ENCODE assay signal across 21 cellular contexts in genomic region chr14:51041117-51041531, GRCh38. TPM values are rescaled to one million over a fixed set of nuclear protein-coding genes. Genes with fewer than 3 reads are reported as not detected.
A peak's percentile ranks its signal among the peaks of the same experiment; 100 is the strongest.
DNase-seq lines count a peak whose midpoint lies in the region; ATAC-seq, FAIRE-seq and TF ChIP-seq lines count a peak whose summit lies in the region.
"Had no signal": no experiment of that assay in that cellular context is flagged by ENCODE, and none has a peak within 500 bp of the region (broad histone marks: within the 10 kb centered on the region; RNA-seq: fewer than 3 reads in every experiment).

No MANE protein-coding gene starts in this region.

- no peak overlapping the region for H3K4ac ChIP-seq in mesendoderm (ENCODE audit: low read depth, low read length)

- no peak overlapping the region for H4K8ac ChIP-seq in mesendoderm (ENCODE audit: low read depth, low read length)

- no peak overlapping the region for H3K9ac ChIP-seq in HepG2 (ENCODE audit: insufficient read depth, low read depth, low read length)
- H3K9ac ChIP-seq in mesendoderm (ENCODE audit: low read length): no peak overlapping the region
- H3K9ac ChIP-seq: GM23248 had no signal

- ATAC-seq in HepG2 (no peak; the same call in 2 of the 3 replicates), right lobe of liver (no peak), psoas muscle (no peak)
- ATAC-seq in naive thymus-derived CD4-positive, alpha-beta T cell: no peak
- ATAC-seq: HCT116 had no signal

- no peak for TF ChIP-seq POLR2A in HepG2 (IDR thresholded peaks at IDR 0.05; ENCODE audit: insufficient read depth in 1 of 2, low read depth in 2 of 2, low read length in 2 of 2)
- TF ChIP-seq POLR2A in right lobe of liver (IDR thresholded peaks at IDR 0.05): no peak

- POLR2A ChIA-PET in HepG2 (lab: Yijun Ruan, JAX) (no interaction called here), OCI-LY7 (lab: Charles Lee) (interaction anchor here (0.7 to 1.0 kb wide), 2 partner anchors 19 to 23 kb away, joined by 3 read pairs; no protein-coding TSS in a partner anchor)
- POLR2A ChIA-PET in naive thymus-derived CD4-positive, alpha-beta T cell (lab: Charles Lee): no interaction called here

- no peaks in the 10 kb centered on the region for H3K9me3 Mint-ChIP-seq in naive thymus-derived CD4-positive, alpha-beta T cell
- H3K9me3 Mint-ChIP-seq: CD14-positive monocyte had no signal

- H3K18ac ChIP-seq in mesendoderm (ENCODE audit: low read length): no peak overlapping the region

- H2BK5ac ChIP-seq in mesendoderm (ENCODE audit: low read length): no peak overlapping the region

- peaks cover 3% of the 10 kb centered on the region for H3K4me1 ChIP-seq in HepG2 (ENCODE audit: insufficient read depth, low read length)
- H3K4me1 ChIP-seq in right lobe of liver: no peaks in the 10 kb centered on the region
- no peaks in the 10 kb centered on the region for H3K4me1 ChIP-seq in mesendoderm (ENCODE audit: control insufficient read depth, low read depth, low read length)
- H3K4me1 ChIP-seq in naive thymus-derived CD4-positive, alpha-beta T cell (ENCODE audit: control insufficient read depth in 2 of 2, insufficient read depth in 2 of 2, low read length in 2 of 2): no peaks in the 10 kb centered on the region
- no peaks in the 10 kb centered on the region for H3K4me1 ChIP-seq in OCI-LY7 (ENCODE audit: insufficient read depth, low read length, poor library complexity, severe bottlenecking)
- no peaks in the 10 kb centered on the region for H3K4me1 ChIP-seq in psoas muscle
- H3K4me1 ChIP-seq: SJCRH30 had no signal

- TF ChIP-seq RAD21 in HepG2 (CRISPR knock-in tag; IDR thresholded peaks at IDR 0.05): no peak

- 12% methylated on average over 3 of the region's 4 CpGs for WGBS in HepG2 (ENCODE audit: low lambda C conversion rate)
- 20% methylated on average over 1 of the region's 4 CpGs for WGBS in right lobe of liver (ENCODE audit: insufficient coverage, low coverage, low lambda C conversion rate, missing lambda C conversion rate)
- no CpG with 5 or more reads among the region's 4 CpGs for WGBS in mesendoderm (ENCODE audit: extremely low coverage, insufficient coverage, low lambda C conversion rate)
- 51 to 62% (median 56%) methylated on average over 4 of the region's 4 CpGs for WGBS in psoas muscle, 3 donors

- no peak for DNase-seq in HepG2 (ENCODE audit: low spot score)
- DNase-seq in right lobe of liver: no peak
- DNase-seq in caudate nucleus (lab: John Stamatoyannopoulos, UW): peak in 21 of 61 donors; percentile 4 to 72 (median 19)
- peak; percentile 23 for DNase-seq in mesendoderm
- DNase-seq in DMS153 treated with DMSO at 0.1 percent for 48 hours (lab: John Stamatoyannopoulos, UW; ENCODE audit: unreplicated experiment): no peak
- DNase-seq in naive thymus-derived CD4-positive, alpha-beta T cell: no peak
- no peak for DNase-seq in OCI-LY7 (ENCODE audit: low spot score)
- no peak for DNase-seq in psoas muscle
- DNase-seq: 8988T, COR-L47, GM23248, NCI-H1105 treated with DMSO at 0.1 percent for 48 hours, NCI-H1694, NCI-H2081 treated with DMSO at 0.1 percent for 48 hours, NCI-H226, NCI-H524, PC-9, SJCRH30 had no signal

- H3K79me1 ChIP-seq in mesendoderm (ENCODE audit: low read length): no peaks in the 10 kb centered on the region

- no peak overlapping the region for H3K23ac ChIP-seq in mesendoderm (ENCODE audit: low read length)

- H4K5ac ChIP-seq in mesendoderm (ENCODE audit: low read length): no peak overlapping the region

- H3K4me3 Mint-ChIP-seq in naive thymus-derived CD4-positive, alpha-beta T cell: no peak overlapping the region
- H3K4me3 Mint-ChIP-seq: CD14-positive monocyte had no signal

- H3K27me3 Mint-ChIP-seq in naive thymus-derived CD4-positive, alpha-beta T cell: peaks cover 0 to 7% (median 5%) of the 10 kb centered on the region in 5 donors

- no TSS peak for BruUV-seq in HepG2 (replicated peaks; lab: Mats Ljungman, UMichigan)
- no TSS peak for BruUV-seq in OCI-LY7 (replicated peaks; lab: Mats Ljungman, UMichigan)

- no peak overlapping the region for H3K27ac Mint-ChIP-seq in naive thymus-derived CD4-positive, alpha-beta T cell
- H3K27ac Mint-ChIP-seq: CD14-positive monocyte had no signal

- no peaks in the 10 kb centered on the region for H3K9me3 ChIP-seq in HepG2 (ENCODE audit: low read length)
- no peaks in the 10 kb centered on the region for H3K9me3 ChIP-seq in right lobe of liver
- no peaks in the 10 kb centered on the region for H3K9me3 ChIP-seq in naive thymus-derived CD4-positive, alpha-beta T cell (ENCODE audit: control insufficient read depth in 2 of 3, low read length in 3 of 3)
- no peaks in the 10 kb centered on the region for H3K9me3 ChIP-seq in OCI-LY7 (ENCODE audit: low read length)
- no peaks in the 10 kb centered on the region for H3K9me3 ChIP-seq in psoas muscle
- H3K9me3 ChIP-seq: SJCRH30 had no signal

- intact Hi-C loops in HepG2 (cut with micrococcal nuclease; ENCODE audit: unreplicated experiment) (no loop called here), right lobe of liver (cut with DNase I) (no loop called here), OCI-LY7 (cut with micrococcal nuclease; ENCODE audit: unreplicated experiment) (no loop called here), psoas muscle (cut with DNase I) (no loop called here)
- intact Hi-C loops in naive thymus-derived CD4-positive, alpha-beta T cell (cut with micrococcal nuclease): no loop called here

- H3K27me3 ChIP-seq in HepG2 (ENCODE audit: control insufficient read depth in 1 of 2, insufficient read depth in 2 of 2, low read length in 2 of 2) (peaks cover 2 to 6% of the 10 kb centered on the region in 2 experiments; a peak in 1 of 5 replicates), right lobe of liver (no peaks in the 10 kb centered on the region), mesendoderm (ENCODE audit: insufficient read depth, low read length, poor library complexity) (no peaks in the 10 kb centered on the region), psoas muscle (ENCODE audit: insufficient read depth in 3 of 3, low read length in 2 of 3) (no peaks in the 10 kb centered on the region)
- no peaks in the 10 kb centered on the region for H3K27me3 ChIP-seq in naive thymus-derived CD4-positive, alpha-beta T cell (ENCODE audit: control insufficient read depth in 2 of 2, insufficient read depth in 2 of 2, low read length in 2 of 2)
- H3K27me3 ChIP-seq: SJCRH30 had no signal

- no peaks in the 10 kb centered on the region for H3K4me1 Mint-ChIP-seq in naive thymus-derived CD4-positive, alpha-beta T cell

- no peak overlapping the region for H2BK120ac ChIP-seq in mesendoderm (ENCODE audit: low read depth, low read length)

- H3K36me3 ChIP-seq in HepG2 (replicated peaks in 1 of 2; ENCODE audit: control insufficient read depth in 1 of 2, insufficient read depth in 2 of 2, low read length in 2 of 2) (no peaks in the 10 kb centered on the region), right lobe of liver (no peaks in the 10 kb centered on the region), mesendoderm (ENCODE audit: control insufficient read depth, insufficient read depth, low read length) (no peaks in the 10 kb centered on the region), OCI-LY7 (ENCODE audit: insufficient read depth, low read length) (no peaks in the 10 kb centered on the region), psoas muscle (ENCODE audit: insufficient read depth in 1 of 2, low read depth in 1 of 2) (no peaks in the 10 kb centered on the region)
- no peaks in the 10 kb centered on the region for H3K36me3 ChIP-seq in naive thymus-derived CD4-positive, alpha-beta T cell (ENCODE audit: control insufficient read depth in 2 of 3, insufficient read depth in 3 of 3, low read length in 3 of 3)
- H3K36me3 ChIP-seq: SJCRH30 had no signal

- H3K79me2 ChIP-seq in HepG2 (ENCODE audit: insufficient read depth, low read length) (no peaks in the 10 kb centered on the region), mesendoderm (ENCODE audit: control insufficient read depth, insufficient read depth, low read length) (no peaks in the 10 kb centered on the region), OCI-LY7 (ENCODE audit: insufficient read depth, low read depth, low read length) (no peaks in the 10 kb centered on the region)

- in situ Hi-C loops in HepG2 (cut with HindIII; ENCODE audit: extremely low pct_ligation_motif_present, low pct_unique_long_range_greater_than_20kb): no loop called here

- no peak for FAIRE-seq in HepG2 (lab: Jason Lieb, UNC)
- FAIRE-seq: GM12891 had no signal

- H4K20me1 ChIP-seq in HepG2 (ENCODE audit: insufficient read depth, low read length) (no peaks in the 10 kb centered on the region), OCI-LY7 (ENCODE audit: insufficient read depth, low read length) (no peaks in the 10 kb centered on the region)

- H3K9me2 ChIP-seq in OCI-LY7 (ENCODE audit: insufficient read depth, low read length): no peaks in the 10 kb centered on the region

- H3K27ac ChIP-seq in HepG2 (ENCODE audit: extremely low read length, insufficient read depth, low read length): no peak overlapping the region
- no peak overlapping the region for H3K27ac ChIP-seq in right lobe of liver
- H3K27ac ChIP-seq in caudate nucleus (ENCODE audit: low read depth, low read length): peak overlapping the region; percentile 31
- H3K27ac ChIP-seq in mesendoderm (ENCODE audit: low read depth, low read length): no peak overlapping the region
- no peak overlapping the region for H3K27ac ChIP-seq in naive thymus-derived CD4-positive, alpha-beta T cell (ENCODE audit: low read depth, low read length)
- H3K27ac ChIP-seq in OCI-LY7 (ENCODE audit: low read depth, low read length, poor library complexity, severe bottlenecking): no peak overlapping the region
- no peak overlapping the region for H3K27ac ChIP-seq in psoas muscle
- H3K27ac ChIP-seq: GM23248, PC-9, SJCRH30 had no signal

- no peak overlapping the region for H2AFZ ChIP-seq in HepG2 (ENCODE audit: low read length)
- no peak overlapping the region for H2AFZ ChIP-seq in OCI-LY7 (ENCODE audit: low read length)
- H2AFZ ChIP-seq: GM23248, PC-9 had no signal

- CTCF ChIA-PET in HepG2 (lab: Yijun Ruan, JAX; ENCODE audit: low intra/inter-chr PET ratio, low total read pairs) (no interaction called here), OCI-LY7 (lab: Charles Lee; ENCODE audit: unreplicated experiment) (no interaction called here)
- CTCF ChIA-PET in naive thymus-derived CD4-positive, alpha-beta T cell (lab: Charles Lee): no interaction called here

- no peak for TF ChIP-seq CTCF in HepG2 (CRISPR knock-in tag; IDR thresholded peaks at IDR 0.05)
- no peak for TF ChIP-seq CTCF in right lobe of liver (IDR thresholded peaks at IDR 0.05)
- no peak for TF ChIP-seq CTCF in OCI-LY7 (conservative IDR thresholded peaks at IDR 0.05; ENCODE audit: low read length)
- TF ChIP-seq CTCF in psoas muscle (IDR thresholded peaks at IDR 0.05): no peak

- H3K4me2 ChIP-seq in HepG2 (ENCODE audit: low read depth, low read length) (no peak overlapping the region), mesendoderm (ENCODE audit: low read length) (no peak overlapping the region), OCI-LY7 (ENCODE audit: low read length) (no peak overlapping the region)
- H3K4me2 ChIP-seq: PC-9 had no signal

- no peak for TF ChIP-seq EP300 in HepG2 (IDR thresholded peaks at IDR 0.05; ENCODE audit: low read depth in 2 of 2, low read length in 2 of 2)
- no peak for TF ChIP-seq EP300 in HepG2 (CRISPR knock-in tag; IDR thresholded peaks at IDR 0.05; ENCODE audit: borderline replicate concordance)

- H3K56ac ChIP-seq in mesendoderm (ENCODE audit: low read length): no peak overlapping the region

- no peak overlapping the region for H2BK15ac ChIP-seq in mesendoderm (replicated peaks; ENCODE audit: low read depth)

- H3K4me3 ChIP-seq in HepG2 (replicated peaks in 1 of 3; ENCODE audit: insufficient read depth in 1 of 3, low read depth in 2 of 3, low read length in 3 of 3) (no peak overlapping the region), right lobe of liver (no peak overlapping the region), mesendoderm (ENCODE audit: low read length) (no peak overlapping the region), OCI-LY7 (ENCODE audit: low read depth, low read length, poor library complexity, severe bottlenecking) (no peak overlapping the region), psoas muscle (no peak overlapping the region)
- H3K4me3 ChIP-seq in naive thymus-derived CD4-positive, alpha-beta T cell (ENCODE audit: low read length): no peak overlapping the region
- H3K4me3 ChIP-seq: GM23248, PC-9, SJCRH30 had no signal

- H3K36me3 Mint-ChIP-seq in naive thymus-derived CD4-positive, alpha-beta T cell: no peaks in the 10 kb centered on the region
- H3K36me3 Mint-ChIP-seq: CD14-positive monocyte had no signal

- H2AK5ac ChIP-seq in mesendoderm (ENCODE audit: low read length): no peak overlapping the region

RNA-seq across cellular contexts. Expression of gene TRIM9, which starts 53.8 kb away (rescaled TPM):
- total RNA-seq in HepG2 (2016; rRNA removed; fragmentation: Illumina TruSeq; extraction: Trizol): 0.04 TPM in 1 of 2 replicates, not detected in the other
- total RNA-seq in HepG2 (2016; cell fraction: cytosol; rRNA removed; fragmentation: Illumina TruSeq; extraction: Trizol; ENCODE audit: low read depth): not detected in 2 replicates
- total RNA-seq in HepG2 (2016; cell fraction: insoluble cytoplasmic fraction; rRNA removed; fragmentation: Illumina TruSeq; extraction: Trizol): 0.04 TPM in 1 of 2 replicates, not detected in the other
- total RNA-seq in HepG2 (2016; cell fraction: membrane; rRNA removed; fragmentation: Illumina TruSeq; extraction: Trizol): 0.06 TPM in 1 of 2 replicates, not detected in the other
- 0.09 TPM in 1 of 2 replicates, not detected in the other for total RNA-seq in HepG2 (2016; cell fraction: nucleus; rRNA removed; fragmentation: Illumina TruSeq; extraction: Trizol)
- polyA plus RNA-seq in HepG2 (2011; rRNA removed): 0.07 and 0.34 TPM in 2 replicates
- polyA plus RNA-seq in HepG2 (2011; cell fraction: cytosol; rRNA removed): 0.17 and 0.21 TPM in 2 replicates
- 0.21 and 0.38 TPM in 2 replicates for polyA plus RNA-seq in HepG2 (2011; cell fraction: nucleus; rRNA removed)
- polyA plus RNA-seq in HepG2 (2012): 0.05 and 0.07 TPM in 2 replicates
- not detected in 2 replicates for polyA plus RNA-seq in HepG2 (2016; cell fraction: cytosol; fragmentation: Illumina TruSeq; extraction: Trizol; ENCODE audit: low read depth)
- not detected in 2 replicates for polyA plus RNA-seq in HepG2 (2016; cell fraction: insoluble cytoplasmic fraction; fragmentation: Illumina TruSeq; extraction: Trizol; ENCODE audit: low read depth)
- polyA plus RNA-seq in HepG2 (2016; cell fraction: membrane; fragmentation: Illumina TruSeq; extraction: Trizol; ENCODE audit: low read depth): not detected in 2 replicates
- polyA plus RNA-seq in HepG2 (2016; cell fraction: nucleus; fragmentation: Illumina TruSeq; extraction: Trizol; ENCODE audit: insufficient read depth, low read depth): 0.15 TPM in 1 of 2 replicates, not detected in the other
- polyA minus RNA-seq in HepG2 (2011; rRNA and poly(A)+ RNA removed; ENCODE audit: low replicate concordance): 0.05 and 0.74 TPM in 2 replicates
- polyA minus RNA-seq in HepG2 (2011; cell fraction: cytosol; rRNA and poly(A)+ RNA removed): not detected in 2 replicates
- polyA minus RNA-seq in HepG2 (2011; cell fraction: nucleus; rRNA and poly(A)+ RNA removed): 0.13 and 0.50 TPM in 2 replicates
- 1 to 10 TPM in 1 of 6 experiments, under 1 TPM in 5; 0.07 to 1.9 (median 0.32) TPM for total RNA-seq in right lobe of liver
- 0.59 TPM for polyA plus RNA-seq in mesendoderm (2013, experiment 1 of 2)
- 0.56 TPM for polyA plus RNA-seq in mesendoderm (2013, experiment 2 of 2)
- total RNA-seq in naive thymus-derived CD4-positive, alpha-beta T cell: 1 to 10 TPM in 1 of 5 experiments, under 1 TPM in 4; 0.27 to 1.7 (median 0.39) TPM
- polyA plus RNA-seq in naive thymus-derived CD4-positive, alpha-beta T cell: under 1 TPM; 0.04 to 0.13 TPM
- 0.39 and 1.4 TPM in 2 replicates for total RNA-seq in OCI-LY7 (2014; rRNA removed; shearing (Covaris generic))
- total RNA-seq in OCI-LY7 (2022): 4.7 and 7.9 TPM in 2 replicates
- total RNA-seq in psoas muscle: 1 to 10 TPM in 3 of 4 donors, under 1 TPM in 1; 0.69 to 1.5 (median 1.2) TPM
- 1 to 10 TPM in 1 of 3 donors, under 1 TPM in 2; 0.17 to 3.3 (median 0.46) TPM for polyA plus RNA-seq in psoas muscle
- polyA plus RNA-seq: CD14-positive monocyte had no signal
